19 cellular contexts compared by ENCODE assay signal in the genomic region with DNA sequence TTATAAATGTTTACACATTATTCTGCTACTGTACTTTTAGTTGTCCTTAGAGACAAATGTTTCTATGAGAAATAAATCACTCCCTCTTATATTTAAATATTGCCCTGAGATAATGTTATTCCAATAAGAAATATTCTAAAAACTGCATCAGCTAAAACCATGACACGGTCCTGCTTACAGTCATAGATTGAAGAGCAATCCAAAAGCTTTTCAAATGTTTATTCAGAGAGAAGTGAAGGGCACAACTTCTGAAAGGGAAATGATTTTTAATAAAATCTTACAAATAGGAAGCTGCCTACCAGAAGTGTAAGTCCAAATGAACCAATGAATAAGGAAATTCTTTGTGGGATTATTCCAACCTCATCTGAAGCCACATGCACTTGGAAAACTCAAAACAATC. TPM values are rescaled to one million over a fixed set of nuclear protein-coding genes. Genes with fewer than 3 reads are reported as not detected.
DNase-seq lines count a peak whose midpoint lies in the region; ATAC-seq lines count a peak whose summit lies in the region.
"Had no signal": no experiment of that assay in that cellular context is flagged by ENCODE, and none has a peak within 500 bp of the region (broad histone marks: within the 10 kb centered on the region; RNA-seq: fewer than 3 reads in every experiment).

No MANE protein-coding gene starts in this region.

- peaks cover 10% of the 10 kb centered on the region; the same call in 1 of the 2 replicates for H4K20me1 ChIP-seq in Karpas-422 (ENCODE audit: insufficient read depth, low read depth, low read length)
- H4K20me1 ChIP-seq: BLaER1 treated with 17β-estradiol and CSF1 and Interleukin-3, amounts not matched to agents 10 nM and 100 nM had no signal

- no peak overlapping the region for H2AFZ ChIP-seq in Karpas-422 (ENCODE audit: low read length)

- DNase-seq in NCI-H510A treated with DMSO at 0.1 percent for 48 hours (lab: John Stamatoyannopoulos, UW) (peak; percentile 1), NCI-H510A (lab: John Stamatoyannopoulos, UW) (no peak), DMS79 (lab: John Stamatoyannopoulos, UW) (peak; percentile 72), DMS79 treated with DMSO at 0.1 percent for 48 hours (lab: John Stamatoyannopoulos, UW) (peak; percentile 64), astrocyte of the hippocampus (ENCODE audit: low read depth, low spot score) (peak; percentile 17), NCI-H2196 (lab: John Stamatoyannopoulos, UW; ENCODE audit: unreplicated experiment) (no peak), Karpas-422 (no peak)
- DNase-seq: 8988T; ACHN; AML-193; Caco-2; Calu3; CD4-positive, alpha-beta T cell; CD8-positive, alpha-beta T cell; GF-D8 had no signal

- no peaks in the 10 kb centered on the region for H3K79me2 ChIP-seq in Karpas-422 (ENCODE audit: low read length)

- no peak overlapping the region for H3K27ac ChIP-seq in Karpas-422 (ENCODE audit: low read length)
- H3K27ac ChIP-seq: BLaER1 treated with 17β-estradiol and CSF1 and Interleukin-3, amounts not matched to agents 10 nM and 100 nM; C4-2B had no signal

- H3K36me3 ChIP-seq in Karpas-422 (ENCODE audit: insufficient read depth, low read length): no peaks in the 10 kb centered on the region
- H3K36me3 ChIP-seq: BLaER1 treated with 17β-estradiol and CSF1 and Interleukin-3, amounts not matched to agents 10 nM and 100 nM had no signal

- no peaks in the 10 kb centered on the region for H3K27me3 ChIP-seq in Karpas-422 (ENCODE audit: low read length)
- H3K27me3 ChIP-seq: BLaER1 treated with 17β-estradiol and CSF1 and Interleukin-3, amounts not matched to agents 10 nM and 100 nM had no signal

- no peak for ATAC-seq in HG03378 (IDR thresholded peaks at IDR 0.05; ENCODE audit: unreplicated experiment)
- ATAC-seq: CD8-positive, alpha-beta T cell had no signal

- no peak overlapping the region for H3K4me3 ChIP-seq in Karpas-422 (ENCODE audit: low read length)
- H3K4me3 ChIP-seq: BLaER1 treated with 17β-estradiol and CSF1 and Interleukin-3, amounts not matched to agents 10 nM and 100 nM had no signal

- no peak overlapping the region for H3K9ac ChIP-seq in Karpas-422 (ENCODE audit: low read length)
- H3K9ac ChIP-seq: BLaER1 treated with 17β-estradiol and CSF1 and Interleukin-3, amounts not matched to agents 10 nM and 100 nM had no signal

- H3K4me1 ChIP-seq in Karpas-422 (ENCODE audit: low read length): no peaks in the 10 kb centered on the region
- H3K4me1 ChIP-seq: BLaER1 treated with 17β-estradiol and CSF1 and Interleukin-3, amounts not matched to agents 10 nM and 100 nM; Caco-2 had no signal

- no peaks in the 10 kb centered on the region for H3K9me2 ChIP-seq in Karpas-422 (replicated peaks; ENCODE audit: insufficient read depth, low read length)

- H3K9me3 ChIP-seq in Karpas-422 (ENCODE audit: low read length): no peaks in the 10 kb centered on the region

- H3K4me2 ChIP-seq in Karpas-422 (ENCODE audit: low read depth, low read length, poor library complexity, severe bottlenecking): no peak overlapping the region
- H3K4me2 ChIP-seq: BLaER1 treated with 17β-estradiol and CSF1 and Interleukin-3, amounts not matched to agents 10 nM and 100 nM had no signal

RNA-seq across cellular contexts. Expression of a gene that starts 49.2 kb away (rescaled TPM):
- total RNA-seq in Karpas-422 (2014; rRNA removed; shearing (Covaris generic); ENCODE audit: low replicate concordance): 17.0 and 20.2 TPM in 2 replicates
- total RNA-seq: A673; CD4-positive, alpha-beta T cell had no signal

Comparison
In these comparisons a context has a peak if more than half of its experiments do, and no peak if none do; other contexts are left out.
1. DNase-seq: peak in NCI-H510A treated with DMSO at 0.1 percent for 48 hours (single experiment), DMS79 (single experiment), DMS79 treated with DMSO at 0.1 percent for 48 hours (single experiment) and astrocyte of the hippocampus (single experiment); none in NCI-H510A (single experiment), NCI-H2196 (single experiment) and Karpas-422 (single experiment).